ENCODE assay signal across 1 cellular context in the genomic region with DNA sequence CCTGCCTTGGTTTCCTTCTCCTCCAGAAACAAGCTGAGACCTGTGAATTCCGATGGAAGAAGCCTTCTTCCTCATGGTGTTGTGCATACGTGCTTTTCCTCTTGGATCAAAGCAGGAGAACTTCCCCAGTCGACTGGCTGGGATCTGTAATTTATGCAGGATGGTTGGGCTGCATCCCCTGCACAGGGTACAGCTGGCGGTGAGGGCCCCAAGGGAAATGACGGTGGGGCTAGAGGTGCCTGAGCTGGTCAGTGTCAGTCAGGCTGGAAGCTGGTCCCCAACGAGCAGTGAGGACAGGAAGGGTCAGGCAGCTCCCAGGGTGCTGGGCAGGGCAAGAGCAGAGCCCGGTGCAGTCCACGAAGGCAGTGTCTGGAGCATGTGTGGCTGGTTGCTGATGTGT.
TF ChIP-seq lines count a peak whose summit lies in the region.

No MANE protein-coding gene starts in this region.

TF ChIP-seq in H1, 55 proteins besides CTCF, POLR2A, EP300 and RAD21:
- TF ChIP-seq NRF1 (IDR thresholded peaks at IDR 0.05; ENCODE audit: low read depth, low read length) = no peak
- no peak for TF ChIP-seq SP1 (IDR thresholded peaks at IDR 0.05; ENCODE audit: low read depth, low read length)
- TF ChIP-seq, protein P1, sequence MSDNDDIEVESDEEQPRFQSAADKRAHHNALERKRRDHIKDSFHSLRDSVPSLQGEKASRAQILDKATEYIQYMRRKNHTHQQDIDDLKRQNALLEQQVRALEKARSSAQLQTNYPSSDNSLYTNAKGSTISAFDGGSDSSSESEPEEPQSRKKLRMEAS (IDR thresholded peaks at IDR 0.05) = no peak
- no peak for TF ChIP-seq CHD1 (IDR thresholded peaks at IDR 0.05; ENCODE audit: low read depth, low read length)
- no peak for TF ChIP-seq MAFK (IDR thresholded peaks at IDR 0.05; ENCODE audit: low read depth, low read length)
- TF ChIP-seq TCF12 (IDR thresholded peaks at IDR 0.05; ENCODE audit: low read depth, low read length) = no peak
- TF ChIP-seq, protein P2, sequence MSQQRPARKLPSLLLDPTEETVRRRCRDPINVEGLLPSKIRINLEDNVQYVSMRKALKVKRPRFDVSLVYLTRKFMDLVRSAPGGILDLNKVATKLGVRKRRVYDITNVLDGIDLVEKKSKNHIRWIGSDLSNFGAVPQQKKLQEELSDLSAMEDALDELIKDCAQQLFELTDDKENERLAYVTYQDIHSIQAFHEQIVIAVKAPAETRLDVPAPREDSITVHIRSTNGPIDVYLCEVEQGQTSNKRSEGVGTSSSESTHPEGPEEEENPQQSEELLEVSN (IDR thresholded peaks at IDR 0.05) = no peak
- no peak for TF ChIP-seq EGR1 (IDR thresholded peaks at IDR 0.05; ENCODE audit: borderline replicate concordance, low read depth, low read length)
- TF ChIP-seq, protein P3, sequence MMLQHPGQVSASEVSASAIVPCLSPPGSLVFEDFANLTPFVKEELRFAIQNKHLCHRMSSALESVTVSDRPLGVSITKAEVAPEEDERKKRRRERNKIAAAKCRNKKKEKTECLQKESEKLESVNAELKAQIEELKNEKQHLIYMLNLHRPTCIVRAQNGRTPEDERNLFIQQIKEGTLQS (IDR thresholded peaks at IDR 0.05; ENCODE audit: insufficient read depth, low read depth, low read length) = no peak
- TF ChIP-seq CTBP2 (IDR thresholded peaks at IDR 0.05; ENCODE audit: borderline replicate concordance, insufficient read depth, insufficient read length, low read length) = no peak
- no peak for TF ChIP-seq SIX5 (IDR thresholded peaks at IDR 0.05; ENCODE audit: low read depth, low read length)
- TF ChIP-seq ZNF274 (IDR thresholded peaks at IDR 0.05; ENCODE audit: borderline replicate concordance, extremely low read depth, low read length) = no peak
- no peak for TF ChIP-seq JUND (IDR thresholded peaks at IDR 0.05; ENCODE audit: low read length)
